In genomic region chr19:39265321-39265916, GRCh38 we compare ENCODE assay signal across 13 cellular contexts. TPM values are rescaled to one million over a fixed set of nuclear protein-coding genes. Genes with fewer than 3 reads are reported as not detected.
DNase-seq lines count a peak whose midpoint lies in the region; ATAC-seq lines count a peak whose summit lies in the region.
"Had no signal": no experiment of that assay in that cellular context is flagged by ENCODE, and none has a peak within 500 bp of the region (broad histone marks: within the 10 kb centered on the region; RNA-seq: fewer than 3 reads in every experiment).

No MANE protein-coding gene starts in this region.

- peaks cover 3% of the 10 kb centered on the region for H3K4me1 Mint-ChIP-seq in activated CD4-positive, alpha-beta T cell treated with anti-CD3 and anti-CD28 coated beads, Interleukin-2, amount 10 ng/mL, durations not matched to agents 24 days and 14 days
- peaks cover 6% of the 10 kb centered on the region for H3K4me1 Mint-ChIP-seq in T-helper 17 cell
- peaks cover 0 to 9% (median 7%) of the 10 kb centered on the region in 7 donors for H3K4me1 Mint-ChIP-seq in naive thymus-derived CD4-positive, alpha-beta T cell

- no peak overlapping the region for H3K4me3 ChIP-seq in naive thymus-derived CD4-positive, alpha-beta T cell (ENCODE audit: low read length)
- H3K4me3 ChIP-seq: ascending aorta had no signal

- H3K36me3 Mint-ChIP-seq in activated CD4-positive, alpha-beta T cell treated with anti-CD3 and anti-CD28 coated beads, Interleukin-2, amount 10 ng/mL, durations not matched to agents 24 days and 14 days (ENCODE audit: low read depth), result no peaks in the 10 kb centered on the region
- H3K36me3 Mint-ChIP-seq in T-helper 17 cell (ENCODE audit: low read depth), result peaks cover 11% of the 10 kb centered on the region
- peaks cover 0 to 4% (median 0%) of the 10 kb centered on the region in 5 donors for H3K36me3 Mint-ChIP-seq in naive thymus-derived CD4-positive, alpha-beta T cell

- no peaks in the 10 kb centered on the region for H3K9me3 ChIP-seq in T-helper 17 cell (ENCODE audit: control insufficient read depth, low read length, poor library complexity, severe bottlenecking)
- no peaks in the 10 kb centered on the region for H3K9me3 ChIP-seq in naive thymus-derived CD4-positive, alpha-beta T cell (ENCODE audit: control insufficient read depth in 2 of 3, low read length in 3 of 3)
- H3K9me3 ChIP-seq: ascending aorta had no signal

- intact Hi-C loops in activated CD4-positive, alpha-beta T cell treated with anti-CD3 and anti-CD28 coated beads, Interleukin-2, amount 10 ng/mL, durations not matched to agents 24 days and 14 days (cut with micrococcal nuclease), result no loop called here
- intact Hi-C loops in naive thymus-derived CD4-positive, alpha-beta T cell (cut with micrococcal nuclease), result no loop called here

- no peak overlapping the region for H3K27ac Mint-ChIP-seq in activated CD4-positive, alpha-beta T cell treated with anti-CD3 and anti-CD28 coated beads, Interleukin-2, amount 10 ng/mL, durations not matched to agents 24 days and 14 days
- H3K27ac Mint-ChIP-seq in T-helper 17 cell, result no peak overlapping the region
- no peak overlapping the region for H3K27ac Mint-ChIP-seq in naive thymus-derived CD4-positive, alpha-beta T cell

- H3K27me3 Mint-ChIP-seq in activated CD4-positive, alpha-beta T cell treated with anti-CD3 and anti-CD28 coated beads, Interleukin-2, amount 10 ng/mL, durations not matched to agents 24 days and 14 days, result peaks cover 36% of the 10 kb centered on the region
- H3K27me3 Mint-ChIP-seq in T-helper 17 cell, result peaks cover 46% of the 10 kb centered on the region
- peaks cover 30 to 44% (median 38%) of the 10 kb centered on the region in 5 donors for H3K27me3 Mint-ChIP-seq in naive thymus-derived CD4-positive, alpha-beta T cell

- DNase-seq in activated CD4-positive, alpha-beta T cell treated with anti-CD3 and anti-CD28 coated beads, Interleukin-2, amount 10 ng/mL, durations not matched to agents 24 days and 14 days, result no peak
- DNase-seq in activated CD4-positive, alpha-beta T cell treated with anti-CD3 and anti-CD28 coated beads, Interleukin-2, amount 50 U/mL, for 48 hours, result no peak
- peak; percentile 36 for DNase-seq in ELF-1 (ENCODE audit: low read depth, low spot score)
- DNase-seq in T-helper 17 cell, result peak in 1 of 3 donors; percentile 12
- DNase-seq in naive thymus-derived CD4-positive, alpha-beta T cell, result no peak
- DNase-seq in NK-92 treated with Interleukin-12 subunit alpha and Interleukin-12 subunit beta, amount 100 ng/mL, for 24 hours (lab: John Stamatoyannopoulos, UW), result no peak
- DNase-seq in superior temporal gyrus (ENCODE audit: extremely low spot score), result no peak
- DNase-seq: DND-41, KG1, NCI-H1694 treated with DMSO at 0.1 percent for 48 hours had no signal

- CTCF ChIA-PET in naive thymus-derived CD4-positive, alpha-beta T cell (lab: Charles Lee), result no interaction called here

- H3K27ac ChIP-seq in naive thymus-derived CD4-positive, alpha-beta T cell (ENCODE audit: low read depth, low read length), result no peak overlapping the region
- H3K27ac ChIP-seq: ascending aorta had no signal

- POLR2A ChIA-PET in naive thymus-derived CD4-positive, alpha-beta T cell (lab: Charles Lee), result no interaction called here

- H3K27me3 ChIP-seq in naive thymus-derived CD4-positive, alpha-beta T cell (ENCODE audit: control insufficient read depth in 2 of 2, insufficient read depth in 2 of 2, low read length in 2 of 2), result peaks cover 0 to 3% of the 10 kb centered on the region in 2 donors
- H3K27me3 ChIP-seq: ascending aorta had no signal

- no peaks in the 10 kb centered on the region for H3K36me3 ChIP-seq in naive thymus-derived CD4-positive, alpha-beta T cell (ENCODE audit: control insufficient read depth in 2 of 3, insufficient read depth in 3 of 3, low read length in 3 of 3)
- H3K36me3 ChIP-seq: ascending aorta had no signal

- peak overlapping the region; percentile 15 for H3K4me3 Mint-ChIP-seq in activated CD4-positive, alpha-beta T cell treated with anti-CD3 and anti-CD28 coated beads, Interleukin-2, amount 10 ng/mL, durations not matched to agents 24 days and 14 days
- H3K4me3 Mint-ChIP-seq in T-helper 17 cell, result peak overlapping the region; percentile 64
- peak overlapping the region in 2 of 10 donors; percentile 21 to 36 for H3K4me3 Mint-ChIP-seq in naive thymus-derived CD4-positive, alpha-beta T cell

- H3K4me1 ChIP-seq in naive thymus-derived CD4-positive, alpha-beta T cell (ENCODE audit: control insufficient read depth in 2 of 2, insufficient read depth in 2 of 2, low read length in 2 of 2), result peaks cover 0 to 10% of the 10 kb centered on the region in 2 donors
- H3K4me1 ChIP-seq: ascending aorta had no signal

- H3K9me3 Mint-ChIP-seq in activated CD4-positive, alpha-beta T cell treated with anti-CD3 and anti-CD28 coated beads, Interleukin-2, amount 10 ng/mL, durations not matched to agents 24 days and 14 days, result no peaks in the 10 kb centered on the region
- peaks cover 0 to 2% (median 0%) of the 10 kb centered on the region in 11 donors for H3K9me3 Mint-ChIP-seq in naive thymus-derived CD4-positive, alpha-beta T cell

- peak; percentile 53 for ATAC-seq in T-helper 17 cell
- ATAC-seq in naive thymus-derived CD4-positive, alpha-beta T cell, result peak; percentile 44
- no peak for ATAC-seq in GM21717 (IDR thresholded peaks at IDR 0.05; ENCODE audit: unreplicated experiment)

RNA-seq across cellular contexts. Expression of gene IFNL2, which starts 2.8 kb away (rescaled TPM):
- total RNA-seq in activated CD4-positive, alpha-beta T cell treated with anti-CD3 and anti-CD28 coated beads, Interleukin-2, amount 10 ng/mL, durations not matched to agents 24 days and 14 days, result not detected in 2 replicates
- total RNA-seq in T-helper 17 cell, result not detected
- total RNA-seq in naive thymus-derived CD4-positive, alpha-beta T cell, result not detected
- not detected for polyA plus RNA-seq in naive thymus-derived CD4-positive, alpha-beta T cell
- total RNA-seq: ascending aorta, mononuclear cell had no signal

RNA-seq across cellular contexts. Expression of gene IFNL4, which starts 16.8 kb away (rescaled TPM):
- total RNA-seq in activated CD4-positive, alpha-beta T cell treated with anti-CD3 and anti-CD28 coated beads, Interleukin-2, amount 10 ng/mL, durations not matched to agents 24 days and 14 days, result not detected in 2 replicates
- not detected for total RNA-seq in T-helper 17 cell
- total RNA-seq in naive thymus-derived CD4-positive, alpha-beta T cell, result not detected
- not detected for polyA plus RNA-seq in naive thymus-derived CD4-positive, alpha-beta T cell
- total RNA-seq: ascending aorta had no signal

RNA-seq across cellular contexts. Expression of gene IFNL3, which starts 20.6 kb away (rescaled TPM):
- not detected in 2 replicates for total RNA-seq in activated CD4-positive, alpha-beta T cell treated with anti-CD3 and anti-CD28 coated beads, Interleukin-2, amount 10 ng/mL, durations not matched to agents 24 days and 14 days
- total RNA-seq in T-helper 17 cell, result not detected
- total RNA-seq in naive thymus-derived CD4-positive, alpha-beta T cell, result not detected
- not detected for polyA plus RNA-seq in naive thymus-derived CD4-positive, alpha-beta T cell
- total RNA-seq: ascending aorta, mononuclear cell had no signal

RNA-seq across cellular contexts. Expression of gene IFNL1, which starts 30.8 kb away (rescaled TPM):
- total RNA-seq in activated CD4-positive, alpha-beta T cell treated with anti-CD3 and anti-CD28 coated beads, Interleukin-2, amount 10 ng/mL, durations not matched to agents 24 days and 14 days, result not detected in 2 replicates
- total RNA-seq in T-helper 17 cell, result not detected
- total RNA-seq in naive thymus-derived CD4-positive, alpha-beta T cell, result not detected
- polyA plus RNA-seq in naive thymus-derived CD4-positive, alpha-beta T cell, result not detected
- total RNA-seq: ascending aorta, mononuclear cell had no signal

RNA-seq across cellular contexts. Expression of gene LRFN1, which starts 55.2 kb away (rescaled TPM):
- total RNA-seq in activated CD4-positive, alpha-beta T cell treated with anti-CD3 and anti-CD28 coated beads, Interleukin-2, amount 10 ng/mL, durations not matched to agents 24 days and 14 days, result 5.0 and 5.2 TPM in 2 replicates
- total RNA-seq in T-helper 17 cell, result 1 to 10 TPM; 2.2 to 3.7 TPM
- total RNA-seq in naive thymus-derived CD4-positive, alpha-beta T cell, result 10 to 100 TPM in 2 of 5 experiments, 1 to 10 TPM in 3; 4.0 to 11.6 (median 6.0) TPM
- 1 to 10 TPM; 3.9 to 7.1 TPM for polyA plus RNA-seq in naive thymus-derived CD4-positive, alpha-beta T cell
- total RNA-seq: ascending aorta had no signal
